ENCODE assay signal across 1 cellular context in genomic region chr13:48629282-48629681, GRCh38.
A peak's percentile ranks its signal among the peaks of the same experiment; 100 is the strongest.
TF ChIP-seq lines count a peak whose summit lies in the region.

No MANE protein-coding gene starts in this region.

TF ChIP-seq in HepG2, 621 proteins besides CTCF, POLR2A, EP300 and RAD21 (continued from another document and continues in another):
- TF ChIP-seq GPBP1L1 (CRISPR knock-in tag; IDR thresholded peaks at IDR 0.05) (no peak), PTBP1 (IDR thresholded peaks at IDR 0.05; ENCODE audit: low read depth, low read length, poor library complexity, severe bottlenecking) (no peak), KLF13 (CRISPR knock-in tag; IDR thresholded peaks at IDR 0.05) (no peak), ZMYM4 (CRISPR knock-in tag; IDR thresholded peaks at IDR 0.05) (0 out of 2 replicates have a peak, but pooled peaks have one; percentile 28), CCAR2 (optimal IDR thresholded peaks at IDR 0.05; ENCODE audit: low read depth, low read length) (no peak), TP53 (CRISPR knock-in tag; conservative IDR thresholded peaks at IDR 0.05) (no peak), GPN1 (CRISPR knock-in tag; IDR thresholded peaks at IDR 0.05; ENCODE audit: borderline replicate concordance) (no peak), HNF4A (CRISPR knock-in tag; IDR thresholded peaks at IDR 0.05) (peak; percentile 63), NBN (conservative IDR thresholded peaks at IDR 0.05) (no peak), ZNF24 (IDR thresholded peaks at IDR 0.05) (no peak), KDM3A (CRISPR knock-in tag; IDR thresholded peaks at IDR 0.05; ENCODE audit: low read depth) (no peak), PAXIP1 (CRISPR knock-in tag; conservative IDR thresholded peaks at IDR 0.05) (0 out of 2 replicates have a peak, but pooled peaks have one; percentile 10), ZNF143 (CRISPR knock-in tag; IDR thresholded peaks at IDR 0.05) (no peak), ZBTB42 (CRISPR knock-in tag; IDR thresholded peaks at IDR 0.05) (no peak), LBX2 (CRISPR knock-in tag; IDR thresholded peaks at IDR 0.05; ENCODE audit: borderline replicate concordance) (no peak), ZXDC (CRISPR knock-in tag; IDR thresholded peaks at IDR 0.05) (no peak), POGZ (CRISPR knock-in tag; IDR thresholded peaks at IDR 0.05) (no peak), JUND (CRISPR knock-in tag; IDR thresholded peaks at IDR 0.05) (no peak), TCF12 (IDR thresholded peaks at IDR 0.05) (no peak), TCF12 (CRISPR knock-in tag; IDR thresholded peaks at IDR 0.05) (no peak), MYC (CRISPR knock-in tag; IDR thresholded peaks at IDR 0.05; ENCODE audit: borderline replicate concordance) (no peak), CREBL2 (CRISPR knock-in tag; IDR thresholded peaks at IDR 0.05; ENCODE audit: borderline replicate concordance) (no peak), NCOA2 (CRISPR knock-in tag; IDR thresholded peaks at IDR 0.05) (no peak), ZNF720 (CRISPR knock-in tag; IDR thresholded peaks at IDR 0.05) (no peak), BHLHE40 (IDR thresholded peaks at IDR 0.05; ENCODE audit: low read length) (no peak), ZNF724P (CRISPR knock-in tag; IDR thresholded peaks at IDR 0.05; ENCODE audit: borderline replicate concordance) (no peak), ZNF432 (CRISPR knock-in tag; IDR thresholded peaks at IDR 0.05; ENCODE audit: borderline replicate concordance) (no peak), SOX13 (IDR thresholded peaks at IDR 0.05) (no peak), SOX13 (CRISPR knock-in tag; conservative IDR thresholded peaks at IDR 0.05 in 1 of 2, IDR thresholded peaks at IDR 0.05 in 1 of 2) (peak in 1 of 2 experiments; percentile 53; a peak in 2 of 4 replicates), NONO (IDR thresholded peaks at IDR 0.05) (no peak), NONO (CRISPR knock-in tag; conservative IDR thresholded peaks at IDR 0.05) (no peak), ZBTB2 (CRISPR knock-in tag; IDR thresholded peaks at IDR 0.05; ENCODE audit: low read depth) (no peak), ZFP82 (CRISPR knock-in tag; IDR thresholded peaks at IDR 0.05; ENCODE audit: borderline replicate concordance) (no peak)
- TF ChIP-seq, protein P1, sequence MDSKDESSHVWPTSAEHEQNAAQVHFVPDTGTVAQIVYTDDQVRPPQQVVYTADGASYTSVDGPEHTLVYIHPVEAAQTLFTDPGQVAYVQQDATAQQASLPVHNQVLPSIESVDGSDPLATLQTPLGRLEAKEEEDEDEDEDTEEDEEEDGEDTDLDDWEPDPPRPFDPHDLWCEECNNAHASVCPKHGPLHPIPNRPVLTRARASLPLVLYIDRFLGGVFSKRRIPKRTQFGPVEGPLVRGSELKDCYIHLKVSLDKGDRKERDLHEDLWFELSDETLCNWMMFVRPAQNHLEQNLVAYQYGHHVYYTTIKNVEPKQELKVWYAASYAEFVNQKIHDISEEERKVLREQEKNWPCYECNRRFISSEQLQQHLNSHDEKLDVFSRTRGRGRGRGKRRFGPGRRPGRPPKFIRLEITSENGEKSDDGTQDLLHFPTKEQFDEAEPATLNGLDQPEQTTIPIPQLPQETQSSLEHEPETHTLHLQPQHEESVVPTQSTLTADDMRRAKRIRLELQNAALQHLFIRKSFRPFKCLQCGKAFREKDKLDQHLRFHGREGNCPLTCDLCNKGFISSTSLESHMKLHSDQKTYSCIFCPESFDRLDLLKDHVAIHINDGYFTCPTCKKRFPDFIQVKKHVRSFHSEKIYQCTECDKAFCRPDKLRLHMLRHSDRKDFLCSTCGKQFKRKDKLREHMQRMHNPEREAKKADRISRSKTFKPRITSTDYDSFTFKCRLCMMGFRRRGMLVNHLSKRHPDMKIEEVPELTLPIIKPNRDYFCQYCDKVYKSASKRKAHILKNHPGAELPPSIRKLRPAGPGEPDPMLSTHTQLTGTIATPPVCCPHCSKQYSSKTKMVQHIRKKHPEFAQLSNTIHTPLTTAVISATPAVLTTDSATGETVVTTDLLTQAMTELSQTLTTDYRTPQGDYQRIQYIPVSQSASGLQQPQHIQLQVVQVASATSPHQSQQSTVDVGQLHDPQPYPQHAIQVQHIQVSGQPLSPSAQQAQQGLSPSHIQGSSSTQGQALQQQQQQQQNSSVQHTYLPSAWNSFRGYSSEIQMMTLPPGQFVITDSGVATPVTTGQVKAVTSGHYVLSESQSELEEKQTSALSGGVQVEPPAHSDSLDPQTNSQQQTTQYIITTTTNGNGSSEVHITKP (CRISPR knock-in tag; IDR thresholded peaks at IDR 0.05; ENCODE audit: low read depth), result no peak
- TF ChIP-seq, protein P2, sequence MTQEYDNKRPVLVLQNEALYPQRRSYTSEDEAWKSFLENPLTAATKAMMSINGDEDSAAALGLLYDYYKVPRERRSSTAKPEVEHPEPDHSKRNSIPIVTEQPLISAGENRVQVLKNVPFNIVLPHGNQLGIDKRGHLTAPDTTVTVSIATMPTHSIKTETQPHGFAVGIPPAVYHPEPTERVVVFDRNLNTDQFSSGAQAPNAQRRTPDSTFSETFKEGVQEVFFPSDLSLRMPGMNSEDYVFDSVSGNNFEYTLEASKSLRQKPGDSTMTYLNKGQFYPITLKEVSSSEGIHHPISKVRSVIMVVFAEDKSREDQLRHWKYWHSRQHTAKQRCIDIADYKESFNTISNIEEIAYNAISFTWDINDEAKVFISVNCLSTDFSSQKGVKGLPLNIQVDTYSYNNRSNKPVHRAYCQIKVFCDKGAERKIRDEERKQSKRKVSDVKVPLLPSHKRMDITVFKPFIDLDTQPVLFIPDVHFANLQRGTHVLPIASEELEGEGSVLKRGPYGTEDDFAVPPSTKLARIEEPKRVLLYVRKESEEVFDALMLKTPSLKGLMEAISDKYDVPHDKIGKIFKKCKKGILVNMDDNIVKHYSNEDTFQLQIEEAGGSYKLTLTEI (CRISPR knock-in tag; conservative IDR thresholded peaks at IDR 0.05), result no peak
- TF ChIP-seq, protein P3, sequence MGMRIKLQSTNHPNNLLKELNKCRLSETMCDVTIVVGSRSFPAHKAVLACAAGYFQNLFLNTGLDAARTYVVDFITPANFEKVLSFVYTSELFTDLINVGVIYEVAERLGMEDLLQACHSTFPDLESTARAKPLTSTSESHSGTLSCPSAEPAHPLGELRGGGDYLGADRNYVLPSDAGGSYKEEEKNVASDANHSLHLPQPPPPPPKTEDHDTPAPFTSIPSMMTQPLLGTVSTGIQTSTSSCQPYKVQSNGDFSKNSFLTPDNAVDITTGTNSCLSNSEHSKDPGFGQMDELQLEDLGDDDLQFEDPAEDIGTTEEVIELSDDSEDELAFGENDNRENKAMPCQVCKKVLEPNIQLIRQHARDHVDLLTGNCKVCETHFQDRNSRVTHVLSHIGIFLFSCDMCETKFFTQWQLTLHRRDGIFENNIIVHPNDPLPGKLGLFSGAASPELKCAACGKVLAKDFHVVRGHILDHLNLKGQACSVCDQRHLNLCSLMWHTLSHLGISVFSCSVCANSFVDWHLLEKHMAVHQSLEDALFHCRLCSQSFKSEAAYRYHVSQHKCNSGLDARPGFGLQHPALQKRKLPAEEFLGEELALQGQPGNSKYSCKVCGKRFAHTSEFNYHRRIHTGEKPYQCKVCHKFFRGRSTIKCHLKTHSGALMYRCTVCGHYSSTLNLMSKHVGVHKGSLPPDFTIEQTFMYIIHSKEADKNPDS (CRISPR knock-in tag; IDR thresholded peaks at IDR 0.05), result no peak
- TF ChIP-seq, protein P4, sequence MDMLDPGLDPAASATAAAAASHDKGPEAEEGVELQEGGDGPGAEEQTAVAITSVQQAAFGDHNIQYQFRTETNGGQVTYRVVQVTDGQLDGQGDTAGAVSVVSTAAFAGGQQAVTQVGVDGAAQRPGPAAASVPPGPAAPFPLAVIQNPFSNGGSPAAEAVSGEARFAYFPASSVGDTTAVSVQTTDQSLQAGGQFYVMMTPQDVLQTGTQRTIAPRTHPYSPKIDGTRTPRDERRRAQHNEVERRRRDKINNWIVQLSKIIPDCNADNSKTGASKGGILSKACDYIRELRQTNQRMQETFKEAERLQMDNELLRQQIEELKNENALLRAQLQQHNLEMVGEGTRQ (IDR thresholded peaks at IDR 0.05; ENCODE audit: low read depth, low read length), result no peak
- TF ChIP-seq, protein P4 (CRISPR knock-in tag; IDR thresholded peaks at IDR 0.05; ENCODE audit: borderline replicate concordance), result peak; percentile 35; the same call in 1 of the 2 replicates
- TF ChIP-seq, protein P5, sequence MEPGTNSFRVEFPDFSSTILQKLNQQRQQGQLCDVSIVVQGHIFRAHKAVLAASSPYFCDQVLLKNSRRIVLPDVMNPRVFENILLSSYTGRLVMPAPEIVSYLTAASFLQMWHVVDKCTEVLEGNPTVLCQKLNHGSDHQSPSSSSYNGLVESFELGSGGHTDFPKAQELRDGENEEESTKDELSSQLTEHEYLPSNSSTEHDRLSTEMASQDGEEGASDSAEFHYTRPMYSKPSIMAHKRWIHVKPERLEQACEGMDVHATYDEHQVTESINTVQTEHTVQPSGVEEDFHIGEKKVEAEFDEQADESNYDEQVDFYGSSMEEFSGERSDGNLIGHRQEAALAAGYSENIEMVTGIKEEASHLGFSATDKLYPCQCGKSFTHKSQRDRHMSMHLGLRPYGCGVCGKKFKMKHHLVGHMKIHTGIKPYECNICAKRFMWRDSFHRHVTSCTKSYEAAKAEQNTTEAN (CRISPR knock-in tag; conservative IDR thresholded peaks at IDR 0.05), result no peak
- TF ChIP-seq, protein P6, sequence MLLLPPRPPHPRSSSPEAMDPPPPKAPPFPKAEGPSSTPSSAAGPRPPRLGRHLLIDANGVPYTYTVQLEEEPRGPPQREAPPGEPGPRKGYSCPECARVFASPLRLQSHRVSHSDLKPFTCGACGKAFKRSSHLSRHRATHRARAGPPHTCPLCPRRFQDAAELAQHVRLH (CRISPR knock-in tag; IDR thresholded peaks at IDR 0.05; ENCODE audit: borderline replicate concordance, low read depth), result 0 out of 2 replicates have a peak, but pooled peaks have one; percentile 14
